In the genomic region with DNA sequence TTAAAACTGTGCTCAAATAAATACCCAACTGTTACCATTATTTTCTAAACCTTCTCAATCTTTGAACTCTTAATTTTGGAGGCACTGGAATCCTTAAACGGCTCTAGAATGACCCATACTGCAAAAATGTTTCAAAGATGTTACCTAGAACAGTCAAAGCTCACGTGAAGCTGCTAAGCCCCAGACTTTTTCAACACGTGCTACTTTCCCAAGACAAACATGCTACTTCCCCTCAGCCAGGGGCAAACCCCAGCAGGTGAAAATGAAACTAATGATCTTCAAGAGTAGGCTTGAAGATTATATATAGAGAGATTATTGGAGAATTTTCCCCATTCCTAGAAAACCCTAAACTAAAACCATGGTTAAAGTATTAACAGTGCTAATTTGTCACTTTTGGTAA, we compare ENCODE assay signal across 1 cellular context.
TF ChIP-seq lines count a peak whose summit lies in the region.

No MANE protein-coding gene starts in this region.

TF ChIP-seq in GM12878, 131 proteins besides CTCF, POLR2A, EP300 and RAD21:
- TF ChIP-seq BHLHE40 (IDR thresholded peaks at IDR 0.05; ENCODE audit: borderline replicate concordance in 1 of 2, low read depth in 2 of 2, low read length in 1 of 2) (peak; percentile 92), CBFB (IDR thresholded peaks at IDR 0.05; ENCODE audit: low read depth) (no peak), SPI1 (IDR thresholded peaks at IDR 0.05; ENCODE audit: borderline replicate concordance, insufficient read depth, low read depth, low read length) (peak; percentile 17; the same call in 1 of the 2 replicates), RAD51 (IDR thresholded peaks at IDR 0.05) (peak; percentile 62), IKZF2 (IDR thresholded peaks at IDR 0.05) (0 out of 4 replicates have a peak, but pooled peaks of 1 of the 2 experiments have one; percentile 23), CBX5 (IDR thresholded peaks at IDR 0.05; ENCODE audit: low read depth) (no peak), CHD4 (IDR thresholded peaks at IDR 0.05) (no peak), ZZZ3 (IDR thresholded peaks at IDR 0.05; ENCODE audit: control insufficient read depth, insufficient read length, low read depth) (no peak), POLR2AphosphoS2 (IDR thresholded peaks at IDR 0.05; ENCODE audit: low read depth, low read length) (no peak), MYB (IDR thresholded peaks at IDR 0.05; ENCODE audit: borderline replicate concordance, low read depth, low read length) (no peak), CBX3 (IDR thresholded peaks at IDR 0.05; ENCODE audit: borderline replicate concordance, low read depth) (no peak), ZNF384 (IDR thresholded peaks at IDR 0.05; ENCODE audit: borderline replicate concordance, low read depth, low read length) (no peak), SMARCA5 (IDR thresholded peaks at IDR 0.05) (no peak), RUNX3 (IDR thresholded peaks at IDR 0.05; ENCODE audit: low read length) (no peak)
- TF ChIP-seq, protein P1, sequence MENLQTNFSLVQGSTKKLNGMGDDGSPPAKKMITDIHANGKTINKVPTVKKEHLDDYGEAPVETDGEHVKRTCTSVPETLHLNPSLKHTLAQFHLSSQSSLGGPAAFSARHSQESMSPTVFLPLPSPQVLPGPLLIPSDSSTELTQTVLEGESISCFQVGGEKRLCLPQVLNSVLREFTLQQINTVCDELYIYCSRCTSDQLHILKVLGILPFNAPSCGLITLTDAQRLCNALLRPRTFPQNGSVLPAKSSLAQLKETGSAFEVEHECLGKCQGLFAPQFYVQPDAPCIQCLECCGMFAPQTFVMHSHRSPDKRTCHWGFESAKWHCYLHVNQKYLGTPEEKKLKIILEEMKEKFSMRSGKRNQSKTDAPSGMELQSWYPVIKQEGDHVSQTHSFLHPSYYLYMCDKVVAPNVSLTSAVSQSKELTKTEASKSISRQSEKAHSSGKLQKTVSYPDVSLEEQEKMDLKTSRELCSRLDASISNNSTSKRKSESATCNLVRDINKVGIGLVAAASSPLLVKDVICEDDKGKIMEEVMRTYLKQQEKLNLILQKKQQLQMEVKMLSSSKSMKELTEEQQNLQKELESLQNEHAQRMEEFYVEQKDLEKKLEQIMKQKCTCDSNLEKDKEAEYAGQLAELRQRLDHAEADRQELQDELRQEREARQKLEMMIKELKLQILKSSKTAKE (IDR thresholded peaks at IDR 0.05; ENCODE audit: low read depth, poor library complexity, severe bottlenecking), result peak; percentile 17
- TF ChIP-seq, protein P2, sequence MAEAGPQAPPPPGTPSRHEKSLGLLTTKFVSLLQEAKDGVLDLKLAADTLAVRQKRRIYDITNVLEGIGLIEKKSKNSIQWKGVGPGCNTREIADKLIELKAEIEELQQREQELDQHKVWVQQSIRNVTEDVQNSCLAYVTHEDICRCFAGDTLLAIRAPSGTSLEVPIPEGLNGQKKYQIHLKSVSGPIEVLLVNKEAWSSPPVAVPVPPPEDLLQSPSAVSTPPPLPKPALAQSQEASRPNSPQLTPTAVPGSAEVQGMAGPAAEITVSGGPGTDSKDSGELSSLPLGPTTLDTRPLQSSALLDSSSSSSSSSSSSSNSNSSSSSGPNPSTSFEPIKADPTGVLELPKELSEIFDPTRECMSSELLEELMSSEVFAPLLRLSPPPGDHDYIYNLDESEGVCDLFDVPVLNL (IDR thresholded peaks at IDR 0.05; ENCODE audit: low read depth, low read length), result no peak
